8 cellular contexts compared by ENCODE assay signal in genomic region chr19:18291019-18291524, GRCh38. TPM values are rescaled to one million over a fixed set of nuclear protein-coding genes. Genes with fewer than 3 reads are reported as not detected.
DNase-seq lines count a peak whose midpoint lies in the region; ATAC-seq and TF ChIP-seq lines count a peak whose summit lies in the region.

No MANE protein-coding gene starts in this region.

- H3K4me3 ChIP-seq in thymus (ENCODE audit: low read length), result peak overlapping the region; percentile 87

- H3K27me3 ChIP-seq in thymus (ENCODE audit: control insufficient read depth, insufficient read depth), result no peaks in the 10 kb centered on the region

- H3K27me3 Mint-ChIP-seq in activated T-cell treated with anti-CD3 and anti-CD28 coated beads, Interleukin-2, amount 50 U/mL, for 4 hours (ENCODE audit: low read depth), result no peaks in the 10 kb centered on the region
- no peaks in the 10 kb centered on the region for H3K27me3 Mint-ChIP-seq in activated CD8-positive, alpha-beta T cell treated with anti-CD3 and anti-CD28 coated beads for 36 hours
- H3K27me3 Mint-ChIP-seq in immature natural killer cell (ENCODE audit: low read depth in 3 of 3), result peaks cover 22 to 29% (median 29%) of the 10 kb centered on the region in 3 donors

- POLR2A ChIA-PET in activated CD8-positive, alpha-beta T cell treated with anti-CD3 and anti-CD28 coated beads for 36 hours (lab: Charles Lee), result interaction anchor here (1.0 to 6.5 kb wide), 4 partner anchors 8 to 30 kb away, joined by 3 to 225 read pairs (median 38); partner anchors contain the start of gene JUND

- peak overlapping the region; percentile 88 for H3K4me3 Mint-ChIP-seq in activated T-cell treated with anti-CD3 and anti-CD28 coated beads, Interleukin-2, amount 50 U/mL, for 4 hours
- peak overlapping the region; percentile 85 for H3K4me3 Mint-ChIP-seq in activated CD8-positive, alpha-beta T cell treated with anti-CD3 and anti-CD28 coated beads for 36 hours
- peak overlapping the region; percentile 80 to 87 (median 84) for H3K4me3 Mint-ChIP-seq in immature natural killer cell

- H3K27ac ChIP-seq in thymus (ENCODE audit: low read depth), result peak overlapping the region; percentile 77

- no peaks in the 10 kb centered on the region for H3K36me3 ChIP-seq in thymus (ENCODE audit: control insufficient read depth, insufficient read depth)

- CTCF ChIA-PET in activated CD8-positive, alpha-beta T cell treated with anti-CD3 and anti-CD28 coated beads for 36 hours (lab: Charles Lee), result interaction anchor here (2.2 to 8.0 kb wide), 4 partner anchors 11 to 31 kb away, joined by 7 to 119 read pairs (median 14); partner anchors contain the start of genes JUND and LSM4

- ATAC-seq in activated T-cell treated with anti-CD3 and anti-CD28 coated beads, Interleukin-2, amount 50 U/mL, for 4 hours, result peak in 1 of 2 donors; percentile 1
- no peak for ATAC-seq in activated CD8-positive, alpha-beta T cell treated with anti-CD3 and anti-CD28 coated beads for 36 hours
- no peak for ATAC-seq in HG02763 (IDR thresholded peaks at IDR 0.05; ENCODE audit: unreplicated experiment)

- no peaks in the 10 kb centered on the region for H3K9me3 Mint-ChIP-seq in activated T-cell treated with anti-CD3 and anti-CD28 coated beads, Interleukin-2, amount 50 U/mL, for 4 hours
- H3K9me3 Mint-ChIP-seq in activated CD8-positive, alpha-beta T cell treated with anti-CD3 and anti-CD28 coated beads for 36 hours, result peaks cover 2% of the 10 kb centered on the region
- no peaks in the 10 kb centered on the region for H3K9me3 Mint-ChIP-seq in immature natural killer cell

- no peak for DNase-seq in activated T-cell treated with anti-CD3 and anti-CD28 coated beads, Interleukin-2, amount 50 U/mL, for 4 hours
- DNase-seq in activated T-cell treated with anti-CD3 and anti-CD28 coated beads for 4 hours (no peak), immature natural killer cell (no peak), NCI-H2227 treated with DMSO at 0.1 percent for 48 hours (lab: John Stamatoyannopoulos, UW) (no peak), NCI-H187 treated with DMSO at 0.1 percent for 48 hours (lab: John Stamatoyannopoulos, UW) (no peak)
- no peak for DNase-seq in activated CD8-positive, alpha-beta T cell treated with anti-CD3 and anti-CD28 coated beads for 36 hours

- H3K4me1 Mint-ChIP-seq in activated T-cell treated with anti-CD3 and anti-CD28 coated beads, Interleukin-2, amount 50 U/mL, for 4 hours (ENCODE audit: low read depth), result peaks cover 65% of the 10 kb centered on the region
- H3K4me1 Mint-ChIP-seq in activated CD8-positive, alpha-beta T cell treated with anti-CD3 and anti-CD28 coated beads for 36 hours (ENCODE audit: low read depth), result peaks cover 67% of the 10 kb centered on the region
- peaks cover 55 to 66% of the 10 kb centered on the region in 2 donors for H3K4me1 Mint-ChIP-seq in immature natural killer cell

- 41% methylated on average over 21 of the region's 21 CpGs for WGBS in thymus

- H3K36me3 Mint-ChIP-seq in activated T-cell treated with anti-CD3 and anti-CD28 coated beads, Interleukin-2, amount 50 U/mL, for 4 hours (ENCODE audit: insufficient read depth), result no peaks in the 10 kb centered on the region
- peaks cover 30% of the 10 kb centered on the region for H3K36me3 Mint-ChIP-seq in activated CD8-positive, alpha-beta T cell treated with anti-CD3 and anti-CD28 coated beads for 36 hours (ENCODE audit: low read depth)
- H3K36me3 Mint-ChIP-seq in immature natural killer cell, result no peaks in the 10 kb centered on the region

- TF ChIP-seq CTCF in activated CD8-positive, alpha-beta T cell treated with anti-CD3 and anti-CD28 coated beads for 36 hours (IDR thresholded peaks at IDR 0.05), result no peak

- intact Hi-C loops in activated CD8-positive, alpha-beta T cell treated with anti-CD3 and anti-CD28 coated beads for 36 hours (cut with micrococcal nuclease), result loop anchor here (2.0 kb wide), 1 partner anchor 14 kb away; no protein-coding TSS in a partner anchor

- H3K27ac Mint-ChIP-seq in activated CD8-positive, alpha-beta T cell treated with anti-CD3 and anti-CD28 coated beads for 36 hours, result peak overlapping the region; percentile 93
- peak overlapping the region; percentile 93 to 99 (median 98) for H3K27ac Mint-ChIP-seq in immature natural killer cell

- H3K4me1 ChIP-seq in thymus (ENCODE audit: control insufficient read depth, insufficient read depth, low read length), result peaks cover 11% of the 10 kb centered on the region

- H3K9me3 ChIP-seq in thymus (ENCODE audit: control insufficient read depth), result no peaks in the 10 kb centered on the region

RNA-seq across cellular contexts. Expression of gene JUND, which starts 9.7 kb away (rescaled TPM):
- total RNA-seq in activated T-cell treated with anti-CD3 and anti-CD28 coated beads, Interleukin-2, amount 50 U/mL, for 4 hours, result 100 to 1,000 TPM; 232 to 244 (median 242) TPM
- total RNA-seq in activated CD8-positive, alpha-beta T cell treated with anti-CD3 and anti-CD28 coated beads for 36 hours, result 100 to 1,000 TPM; 527 to 530 TPM
- 10 to 100 TPM; 15.0 to 71.8 (median 54.7) TPM for polyA plus RNA-seq in immature natural killer cell
- polyA plus RNA-seq in thymus, result 88.3 TPM

RNA-seq across cellular contexts. Expression of gene IQCN, which starts 16.8 kb away (rescaled TPM):
- under 1 TPM; 0.35 to 0.42 (median 0.38) TPM for total RNA-seq in activated T-cell treated with anti-CD3 and anti-CD28 coated beads, Interleukin-2, amount 50 U/mL, for 4 hours
- total RNA-seq in activated CD8-positive, alpha-beta T cell treated with anti-CD3 and anti-CD28 coated beads for 36 hours, result under 1 TPM; 0.59 to 0.69 TPM
- under 1 TPM in 1 of 3 donors, not detected in 2; 0.15 TPM for polyA plus RNA-seq in immature natural killer cell
- polyA plus RNA-seq in thymus, result 5.0 TPM

RNA-seq across cellular contexts. Expression of gene LSM4, which starts 31.8 kb away (rescaled TPM):
- 100 to 1,000 TPM; 209 to 254 (median 230) TPM for total RNA-seq in activated T-cell treated with anti-CD3 and anti-CD28 coated beads, Interleukin-2, amount 50 U/mL, for 4 hours
- 100 to 1,000 TPM; 426 to 433 TPM for total RNA-seq in activated CD8-positive, alpha-beta T cell treated with anti-CD3 and anti-CD28 coated beads for 36 hours
- polyA plus RNA-seq in immature natural killer cell (100 to 1,000 TPM; 128 to 189 (median 178) TPM), thymus (147 TPM)

RNA-seq across cellular contexts. Expression of gene PGPEP1, which starts 49.3 kb away (rescaled TPM):
- total RNA-seq in activated T-cell treated with anti-CD3 and anti-CD28 coated beads, Interleukin-2, amount 50 U/mL, for 4 hours, result 10 to 100 TPM; 12.8 to 14.7 (median 13.0) TPM
- total RNA-seq in activated CD8-positive, alpha-beta T cell treated with anti-CD3 and anti-CD28 coated beads for 36 hours, result 10 to 100 TPM; 21.7 to 23.9 TPM
- polyA plus RNA-seq in immature natural killer cell (10 to 100 TPM in 2 of 3 donors, 1 to 10 TPM in 1; 8.2 to 20.6 (median 17.5) TPM), thymus (14.8 TPM)
